2 cellular contexts compared by ENCODE assay signal in genomic region chr12:108857158-108857407, GRCh38.
TF ChIP-seq lines count a peak whose summit lies in the region.

No MANE protein-coding gene starts in this region.

TF ChIP-seq in H1, 55 proteins besides CTCF, POLR2A, EP300 and RAD21 (continued from another document):
- TF ChIP-seq SAP30 (IDR thresholded peaks at IDR 0.05; ENCODE audit: insufficient read depth, insufficient replicate concordance, low read length) (no peak), MAX (IDR thresholded peaks at IDR 0.05) (no peak)

TF ChIP-seq in neural cell, 6 proteins besides CTCF, POLR2A, EP300 and RAD21 (continued from another document):
- TF ChIP-seq, protein P1, sequence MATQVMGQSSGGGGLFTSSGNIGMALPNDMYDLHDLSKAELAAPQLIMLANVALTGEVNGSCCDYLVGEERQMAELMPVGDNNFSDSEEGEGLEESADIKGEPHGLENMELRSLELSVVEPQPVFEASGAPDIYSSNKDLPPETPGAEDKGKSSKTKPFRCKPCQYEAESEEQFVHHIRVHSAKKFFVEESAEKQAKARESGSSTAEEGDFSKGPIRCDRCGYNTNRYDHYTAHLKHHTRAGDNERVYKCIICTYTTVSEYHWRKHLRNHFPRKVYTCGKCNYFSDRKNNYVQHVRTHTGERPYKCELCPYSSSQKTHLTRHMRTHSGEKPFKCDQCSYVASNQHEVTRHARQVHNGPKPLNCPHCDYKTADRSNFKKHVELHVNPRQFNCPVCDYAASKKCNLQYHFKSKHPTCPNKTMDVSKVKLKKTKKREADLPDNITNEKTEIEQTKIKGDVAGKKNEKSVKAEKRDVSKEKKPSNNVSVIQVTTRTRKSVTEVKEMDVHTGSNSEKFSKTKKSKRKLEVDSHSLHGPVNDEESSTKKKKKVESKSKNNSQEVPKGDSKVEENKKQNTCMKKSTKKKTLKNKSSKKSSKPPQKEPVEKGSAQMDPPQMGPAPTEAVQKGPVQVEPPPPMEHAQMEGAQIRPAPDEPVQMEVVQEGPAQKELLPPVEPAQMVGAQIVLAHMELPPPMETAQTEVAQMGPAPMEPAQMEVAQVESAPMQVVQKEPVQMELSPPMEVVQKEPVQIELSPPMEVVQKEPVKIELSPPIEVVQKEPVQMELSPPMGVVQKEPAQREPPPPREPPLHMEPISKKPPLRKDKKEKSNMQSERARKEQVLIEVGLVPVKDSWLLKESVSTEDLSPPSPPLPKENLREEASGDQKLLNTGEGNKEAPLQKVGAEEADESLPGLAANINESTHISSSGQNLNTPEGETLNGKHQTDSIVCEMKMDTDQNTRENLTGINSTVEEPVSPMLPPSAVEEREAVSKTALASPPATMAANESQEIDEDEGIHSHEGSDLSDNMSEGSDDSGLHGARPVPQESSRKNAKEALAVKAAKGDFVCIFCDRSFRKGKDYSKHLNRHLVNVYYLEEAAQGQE (IDR thresholded peaks at IDR 0.05; ENCODE audit: borderline replicate concordance): peak; percentile 14
- TF ChIP-seq MXI1 (conservative IDR thresholded peaks at IDR 0.05; ENCODE audit: poor library complexity, severe bottlenecking) (no peak), POLR2AphosphoS5 (IDR thresholded peaks at IDR 0.05) (no peak), TAF1 (IDR thresholded peaks at IDR 0.05; ENCODE audit: low read depth) (no peak)
